8 cellular contexts compared by ENCODE assay signal in the genomic region with DNA sequence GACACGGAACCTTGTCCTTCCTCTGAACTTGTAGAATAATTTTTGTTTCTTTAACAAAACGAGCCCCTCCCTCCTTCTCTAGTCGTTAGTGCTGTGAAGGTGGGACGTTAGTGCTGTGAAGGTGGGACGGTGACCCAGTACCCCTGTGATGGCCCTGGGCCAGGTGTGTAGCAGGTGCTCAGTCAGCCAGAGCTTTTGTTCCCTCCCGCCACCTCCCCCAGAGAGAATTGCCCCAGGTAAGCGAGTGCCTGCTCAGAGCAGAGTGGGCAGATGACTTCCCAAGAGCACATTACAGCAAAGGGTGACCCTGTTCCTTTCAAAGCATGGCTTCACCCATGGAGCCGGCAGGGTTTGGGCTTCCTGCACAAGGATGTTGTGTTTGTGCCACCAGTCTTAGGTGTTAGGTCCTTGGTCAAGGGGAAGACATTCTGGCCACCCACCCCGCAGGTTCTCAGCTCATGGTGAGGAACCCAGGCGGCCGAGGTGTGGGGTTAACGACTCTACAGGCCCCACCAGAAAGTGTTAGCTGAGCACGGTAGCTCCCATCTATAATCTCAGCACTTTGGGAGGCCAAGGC. TPM values are rescaled to one million over a fixed set of nuclear protein-coding genes. Genes with fewer than 3 reads are reported as not detected.
A peak's percentile ranks its signal among the peaks of the same experiment; 100 is the strongest.
DNase-seq lines count a peak whose midpoint lies in the region; ATAC-seq, FAIRE-seq and TF ChIP-seq lines count a peak whose summit lies in the region.

No MANE protein-coding gene starts in this region.

- H3K36me3 ChIP-seq in gastroesophageal sphincter: no peaks in the 10 kb centered on the region
- no peaks in the 10 kb centered on the region for H3K36me3 ChIP-seq in subcutaneous abdominal adipose tissue (ENCODE audit: control insufficient read depth in 5 of 5, insufficient read depth in 5 of 5, low read length in 5 of 5)

- H3K9ac ChIP-seq in subcutaneous abdominal adipose tissue (ENCODE audit: low read length in 5 of 5): peak overlapping the region in 3 of 5 donors; percentile 21 to 48 (median 40)

- FAIRE-seq in frontal cortex (lab: Jason Lieb, UNC): no peak

- no peak for TF ChIP-seq CTCF in gastroesophageal sphincter (IDR thresholded peaks at IDR 0.05)

- 67% methylated on average over 1 of the region's 13 CpGs; no CpG with 5 or more reads in 1 of the 2 donors for WGBS in gastroesophageal sphincter (ENCODE audit: low coverage in 1 of 2), 2 donors

- CTCF ChIA-PET in activated CD4-positive, alpha-beta T cell treated with anti-CD3 and anti-CD28 coated beads for 36 hours (lab: Charles Lee): interaction anchor here (0.6 to 1.6 kb wide), 4 partner anchors 26 to 308 kb away, joined by 3 to 5 read pairs (median 4); a partner anchor contains a TSS

- H3K4me1 Mint-ChIP-seq in activated CD4-positive, alpha-beta T cell treated with anti-CD3 and anti-CD28 coated beads for 36 hours: peaks cover 77% of the 10 kb centered on the region

- no peaks in the 10 kb centered on the region for H3K27me3 Mint-ChIP-seq in activated CD4-positive, alpha-beta T cell treated with anti-CD3 and anti-CD28 coated beads for 36 hours

- H3K9me3 ChIP-seq in gastroesophageal sphincter (no peaks in the 10 kb centered on the region), subcutaneous abdominal adipose tissue (ENCODE audit: control insufficient read depth in 5 of 5, low read length in 5 of 5) (no peaks in the 10 kb centered on the region)

- H3K27ac ChIP-seq in gastroesophageal sphincter (peak overlapping the region in 3 of 4 donors; percentile 17 to 66 (median 54)), subcutaneous abdominal adipose tissue (ENCODE audit: low read depth, low read length) (peak overlapping the region; percentile 75)

- no peak for DNase-seq in activated CD4-positive, alpha-beta T cell treated with anti-CD3 and anti-CD28 coated beads for 36 hours
- no peak for DNase-seq in activated CD4-positive, alpha-beta T cell treated with anti-CD3 and anti-CD28 coated beads for 48 hours
- DNase-seq in RPMI8226 (peak; percentile 70), frontal cortex (ENCODE audit: low spot score in 2 of 2) (no peak)

- H3K4me1 ChIP-seq in gastroesophageal sphincter (peaks cover 0 to 90% (median 30%) of the 10 kb centered on the region in 3 donors), subcutaneous abdominal adipose tissue (ENCODE audit: control insufficient read depth in 5 of 5, insufficient read depth in 5 of 5, low read length in 5 of 5) (peaks cover 11 to 82% (median 66%) of the 10 kb centered on the region in 5 donors)

- H3K27ac Mint-ChIP-seq in activated CD4-positive, alpha-beta T cell treated with anti-CD3 and anti-CD28 coated beads for 36 hours: peak overlapping the region; percentile 96

- peaks cover 14% of the 10 kb centered on the region for H3K36me3 Mint-ChIP-seq in activated CD4-positive, alpha-beta T cell treated with anti-CD3 and anti-CD28 coated beads for 36 hours (ENCODE audit: low read depth)

- POLR2A ChIA-PET in activated CD4-positive, alpha-beta T cell treated with anti-CD3 and anti-CD28 coated beads for 36 hours (lab: Charles Lee): no interaction called here

- no peak for TF ChIP-seq POLR2A in gastroesophageal sphincter (IDR thresholded peaks at IDR 0.05)

- H3K4me3 ChIP-seq in gastroesophageal sphincter (no peak overlapping the region), subcutaneous abdominal adipose tissue (ENCODE audit: low read depth in 1 of 5, low read length in 5 of 5) (no peak overlapping the region)

- H3K27me3 ChIP-seq in gastroesophageal sphincter: no peaks in the 10 kb centered on the region
- no peaks in the 10 kb centered on the region for H3K27me3 ChIP-seq in subcutaneous abdominal adipose tissue (ENCODE audit: control insufficient read depth in 5 of 5, insufficient read depth in 4 of 5, low read length in 5 of 5)

- TF ChIP-seq EP300 in gastroesophageal sphincter (IDR thresholded peaks at IDR 0.05): no peak

- peak overlapping the region; percentile 63 for H3K4me3 Mint-ChIP-seq in activated CD4-positive, alpha-beta T cell treated with anti-CD3 and anti-CD28 coated beads for 36 hours

- intact Hi-C loops in activated CD4-positive, alpha-beta T cell treated with anti-CD3 and anti-CD28 coated beads for 36 hours (cut with DNase I, micrococcal nuclease): loop anchor here (1.0 to 10.0 kb wide), 9 partner anchors 25 to 1418 kb away; a partner anchor contains a TSS

- H3K9me3 Mint-ChIP-seq in activated CD4-positive, alpha-beta T cell treated with anti-CD3 and anti-CD28 coated beads for 36 hours (ENCODE audit: low read depth): no peaks in the 10 kb centered on the region

- ATAC-seq in activated CD4-positive, alpha-beta T cell treated with anti-CD3 and anti-CD28 coated beads for 36 hours: no peak
- ATAC-seq in gastroesophageal sphincter: no peak
- ATAC-seq in HG02798 (IDR thresholded peaks at IDR 0.05; ENCODE audit: poor library complexity, unreplicated experiment): no peak
- ATAC-seq in GM21381 (IDR thresholded peaks at IDR 0.05; ENCODE audit: unreplicated experiment): no peak

RNA-seq across cellular contexts. Expression of a gene that starts 30.7 kb away (rescaled TPM):
- 10 to 100 TPM; 51.7 to 54.2 TPM for total RNA-seq in activated CD4-positive, alpha-beta T cell treated with anti-CD3 and anti-CD28 coated beads for 36 hours
- total RNA-seq in gastroesophageal sphincter (10 to 100 TPM; 15.4 to 37.6 (median 20.9) TPM), frontal cortex (15.1 TPM)
